In the genomic region with DNA sequence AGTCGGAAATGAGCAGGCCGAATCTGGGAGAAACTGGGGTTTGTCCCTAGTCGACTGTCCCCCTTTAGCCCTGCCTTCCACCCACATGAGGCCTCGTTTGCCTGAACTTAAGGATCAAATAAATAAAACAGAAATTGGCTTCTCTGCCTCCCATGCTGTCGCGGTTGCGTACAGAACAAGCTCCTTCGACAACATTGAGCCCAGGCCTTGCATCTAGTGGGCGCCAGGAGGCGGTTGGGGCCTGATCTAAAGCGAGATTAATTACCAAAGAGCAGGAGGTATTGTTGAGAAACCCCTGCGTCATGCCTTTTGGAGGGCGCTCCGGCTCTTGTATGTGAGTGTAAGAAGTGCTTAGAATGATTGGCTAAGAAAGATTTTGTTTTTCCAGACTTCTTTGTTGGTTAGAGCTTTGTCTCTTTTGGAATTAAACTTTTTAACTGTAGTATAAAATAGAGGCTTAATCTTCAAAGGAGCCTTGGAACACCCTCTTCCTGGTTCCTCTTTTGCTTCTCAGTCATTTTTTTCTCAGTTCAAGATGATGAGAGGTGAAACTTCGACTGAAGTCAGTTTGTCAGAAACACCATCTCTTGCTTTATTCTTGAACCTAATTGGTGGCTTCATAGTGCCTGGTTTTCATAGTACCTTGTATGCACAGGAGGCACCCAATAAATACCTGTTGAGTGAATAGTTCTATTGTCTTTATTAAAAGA, we compare ENCODE assay signal across 8 cellular contexts. TPM values are rescaled to one million over a fixed set of nuclear protein-coding genes. Genes with fewer than 3 reads are reported as not detected.
DNase-seq lines count a peak whose midpoint lies in the region; ATAC-seq and TF ChIP-seq lines count a peak whose summit lies in the region.

No MANE protein-coding gene starts in this region.

- peak overlapping the region; percentile 82 for H3K27ac ChIP-seq in KOPT-K1 (ENCODE audit: low read depth, low read length, poor library complexity, severe bottlenecking)
- H3K27ac ChIP-seq in testis, result peak overlapping the region; percentile 85 to 94

- peak overlapping the region; percentile 99 for H3K27ac Mint-ChIP-seq in activated naive CD4-positive, alpha-beta T cell treated with anti-CD3 and anti-CD28 coated beads, Interleukin-2, amount 10 ng/mL, durations not matched to agents 7 days and 5 days

- peaks cover 31% of the 10 kb centered on the region for H3K36me3 Mint-ChIP-seq in activated naive CD4-positive, alpha-beta T cell treated with anti-CD3 and anti-CD28 coated beads, Interleukin-2, amount 10 ng/mL, durations not matched to agents 7 days and 5 days

- no peak for TF ChIP-seq POLR2A in testis (IDR thresholded peaks at IDR 0.05)

- peaks cover 14% of the 10 kb centered on the region for H3K4me1 ChIP-seq in testis

- H3K9me3 ChIP-seq in KOPT-K1 (ENCODE audit: insufficient read depth, low read length, poor library complexity, severe bottlenecking), result no peaks in the 10 kb centered on the region
- no peaks in the 10 kb centered on the region for H3K9me3 ChIP-seq in testis

- CTCF ChIA-PET in activated naive CD4-positive, alpha-beta T cell treated with anti-CD3 and anti-CD28 coated beads, Interleukin-2, amount 10 ng/mL, durations not matched to agents 7 days and 5 days (lab: Charles Lee), result interaction anchor here (0.7 to 2.9 kb wide), 16 partner anchors 11 to 347 kb away, joined by 3 to 23 read pairs (median 4); no protein-coding TSS in a partner anchor

- H3K4me3 ChIP-seq in testis, result peak overlapping the region; percentile 69 to 91

- peak; percentile 87 for DNase-seq in EH (ENCODE audit: low read depth)
- DNase-seq in SK-MEL-5 (ENCODE audit: low read depth, low spot score), result peak; percentile 76
- DNase-seq in activated naive CD4-positive, alpha-beta T cell treated with anti-CD3 and anti-CD28 coated beads, Interleukin-2, amount 10 ng/mL, durations not matched to agents 7 days and 5 days, result peak; percentile 84
- DNase-seq in glomerular endothelial cell (ENCODE audit: extremely low read depth, low read depth, low spot score), result peak; percentile 52
- peak; percentile 59 for DNase-seq in omental fat pad (ENCODE audit: low spot score)
- peak; percentile 80 for DNase-seq in testis

- peak overlapping the region; percentile 98 for H3K4me3 Mint-ChIP-seq in activated naive CD4-positive, alpha-beta T cell treated with anti-CD3 and anti-CD28 coated beads, Interleukin-2, amount 10 ng/mL, durations not matched to agents 7 days and 5 days

- H3K27me3 Mint-ChIP-seq in activated naive CD4-positive, alpha-beta T cell treated with anti-CD3 and anti-CD28 coated beads, Interleukin-2, amount 10 ng/mL, durations not matched to agents 7 days and 5 days, result no peaks in the 10 kb centered on the region

- WGBS in testis, 2 donors, result 2% methylated on average over 13 to 15 of the region's 15 CpGs

- no peaks in the 10 kb centered on the region for H3K9me3 Mint-ChIP-seq in activated naive CD4-positive, alpha-beta T cell treated with anti-CD3 and anti-CD28 coated beads, Interleukin-2, amount 10 ng/mL, durations not matched to agents 7 days and 5 days

- peaks cover 27% of the 10 kb centered on the region for H3K4me1 Mint-ChIP-seq in activated naive CD4-positive, alpha-beta T cell treated with anti-CD3 and anti-CD28 coated beads, Interleukin-2, amount 10 ng/mL, durations not matched to agents 7 days and 5 days

- no peaks in the 10 kb centered on the region for H3K27me3 ChIP-seq in testis

- ATAC-seq in GM21825 (IDR thresholded peaks at IDR 0.05; ENCODE audit: unreplicated experiment) (peak; percentile 62), omental fat pad (ENCODE audit: low FRiP score) (peak; percentile 86)

- in situ Hi-C loops in SK-MEL-5 (cut with HindIII; ENCODE audit: low pct_unique_long_range_greater_than_20kb, low sequenced_read_pairs), result no loop called here

- TF ChIP-seq CTCF in omental fat pad (IDR thresholded peaks at IDR 0.05), result no peak
- TF ChIP-seq CTCF in testis (IDR thresholded peaks at IDR 0.05), result peak in 2 of 3 experiments; percentile 13 to 20

- intact Hi-C loops in testis (cut with DNase I; ENCODE audit: low total_unique reads), result no loop called here

- H3K36me3 ChIP-seq in KOPT-K1 (ENCODE audit: insufficient read depth, low read length), result peaks cover 42% of the 10 kb centered on the region
- H3K36me3 ChIP-seq in testis (ENCODE audit: low read depth, missing control alignments), result no peaks in the 10 kb centered on the region

RNA-seq across cellular contexts. Expression of a gene that starts 0.8 kb away (rescaled TPM):
- 303 and 324 TPM in 2 replicates for total RNA-seq in SK-MEL-5 (2014; rRNA removed; shearing (Covaris generic))
- 129 and 198 TPM in 2 replicates for polyA plus RNA-seq in SK-MEL-5 (2015; cell fraction: cytosol; rRNA removed)
- 37.2 and 49.4 TPM in 2 replicates for polyA plus RNA-seq in SK-MEL-5 (2015; cell fraction: nucleus; rRNA removed)
- total RNA-seq in glomerular endothelial cell (200 and 285 TPM in 2 replicates), omental fat pad (100 to 1,000 TPM; 174 to 267 (median 238) TPM), testis (100 to 1,000 TPM; 124 to 134 TPM)
- 170 TPM for polyA plus RNA-seq in testis (ENCODE audit: insufficient read depth, low read depth, low replicate concordance)

RNA-seq across cellular contexts. Expression of a gene that starts 25.2 kb away (rescaled TPM):
- total RNA-seq in SK-MEL-5 (2014; rRNA removed; shearing (Covaris generic)), result 97.8 and 107 TPM in 2 replicates
- polyA plus RNA-seq in SK-MEL-5 (2015; cell fraction: cytosol; rRNA removed), result 58.1 and 73.8 TPM in 2 replicates
- polyA plus RNA-seq in SK-MEL-5 (2015; cell fraction: nucleus; rRNA removed), result 9.6 and 31.7 TPM in 2 replicates
- total RNA-seq in glomerular endothelial cell (48.3 and 50.7 TPM in 2 replicates), omental fat pad (10 to 100 TPM; 20.5 to 29.1 (median 26.1) TPM), testis (10 to 100 TPM; 63.0 to 67.3 TPM)
- polyA plus RNA-seq in testis (ENCODE audit: insufficient read depth, low read depth, low replicate concordance), result 164 TPM

Comparison
In these comparisons a context has a peak if more than half of its experiments do, and no peak if none do; other contexts are left out.
1. Peak in every context shown above with its lines: DNase-seq, ATAC-seq, H3K4me3 ChIP-seq and H3K27ac ChIP-seq.
2. CTCF ChIP-seq: peak in testis (2 of 3); none in omental fat pad (0 of 3).